25 cellular contexts compared by ENCODE assay signal in genomic region chr19:44345969-44346368, GRCh38. TPM values are rescaled to one million over a fixed set of nuclear protein-coding genes. Genes with fewer than 3 reads are reported as not detected.
DNase-seq lines count a peak whose midpoint lies in the region; ATAC-seq and TF ChIP-seq lines count a peak whose summit lies in the region.
"Had no signal": no experiment of that assay in that cellular context is flagged by ENCODE, and none has a peak within 500 bp of the region (broad histone marks: within the 10 kb centered on the region; RNA-seq: fewer than 3 reads in every experiment).

No MANE protein-coding gene starts in this region.

- no peaks in the 10 kb centered on the region for H3K27me3 ChIP-seq in right cardiac atrium (ENCODE audit: control insufficient read depth, insufficient read depth)
- H3K27me3 ChIP-seq: ascending aorta, heart left ventricle, MG63, neutrophil, Peyer's patch, SJSA1 had no signal

- no peaks in the 10 kb centered on the region for H3K4me1 ChIP-seq in right cardiac atrium (ENCODE audit: control insufficient read depth, insufficient read depth, low read length)
- H3K4me1 ChIP-seq: ascending aorta, Peyer's patch, psoas muscle, SJSA1 had no signal

- H3K27ac ChIP-seq in right cardiac atrium (ENCODE audit: low read length): no peak overlapping the region
- H3K27ac ChIP-seq: ascending aorta, C4-2B, epithelial cell of prostate, heart left ventricle, neutrophil, Peyer's patch, psoas muscle, SJSA1, skin epidermis had no signal

- ATAC-seq in Right ventricle myocardium inferior: peak; percentile 20
- ATAC-seq in right cardiac atrium: no peak
- no peak for ATAC-seq in GM21526 (IDR thresholded peaks at IDR 0.05; ENCODE audit: low FRiP score, unreplicated experiment)
- ATAC-seq in GM18511 (IDR thresholded peaks at IDR 0.05; ENCODE audit: unreplicated experiment): no peak
- no peak for ATAC-seq in HG02759 (IDR thresholded peaks at IDR 0.05; ENCODE audit: unreplicated experiment)
- ATAC-seq: HCT116, psoas muscle, T-cell had no signal

- 69% methylated on average over 4 of the region's 4 CpGs for WGBS in right cardiac atrium

- no peak for TF ChIP-seq CTCF in retinal pigment epithelial cell (conservative IDR thresholded peaks at IDR 0.05; ENCODE audit: low read depth, low read length)

- no peak overlapping the region for H3K4me3 ChIP-seq in right cardiac atrium (ENCODE audit: low read length)
- H3K4me3 ChIP-seq in retinal pigment epithelial cell (ENCODE audit: low read length): no peak overlapping the region
- H3K4me3 ChIP-seq: ascending aorta, heart left ventricle, MG63, Peyer's patch, psoas muscle, SJSA1, skin epidermis had no signal

- intact Hi-C loops in Right ventricle myocardium inferior (cut with DNase I): no loop called here
- intact Hi-C loops in right cardiac atrium (cut with DNase I): no loop called here

- peaks cover 5% of the 10 kb centered on the region for H3K9me3 ChIP-seq in right cardiac atrium (ENCODE audit: control insufficient read depth, low read length)

- DNase-seq in Right ventricle myocardium inferior (ENCODE audit: missing footprints): no peak
- DNase-seq in right cardiac atrium: no peak
- peak; percentile 3 for DNase-seq in NCI-H1694 (lab: John Stamatoyannopoulos, UW)
- DNase-seq in astrocyte of the hippocampus (ENCODE audit: low read depth, low spot score): peak; percentile 84
- peak; percentile 74 for DNase-seq in retinal pigment epithelial cell (ENCODE audit: low read depth)
- DNase-seq: activated CD4-positive, alpha-beta memory T cell treated with anti-CD3 and anti-CD28 coated beads, Interleukin-2, amount 10 ng/mL, durations not matched to agents 7 days and 5 days; activated CD4-positive, CD25-positive, alpha-beta regulatory T cell treated with anti-CD3 and anti-CD28 coated beads, Interleukin-2, amount 50 U/mL, for 72 hours; Calu3; heart left ventricle; MG63; NCI-H146; Peyer's patch; psoas muscle; stimulated activated CD4-positive, alpha-beta T cell treated with anti-CD3 and anti-CD28 coated beads, Interleukin-1b, Interleukin-23, amount 100 ng/mL, for 48 hours; T-cell had no signal

RNA-seq across cellular contexts. Expression of gene ZNF112, which starts 10.5 kb away (rescaled TPM):
- total RNA-seq in Right ventricle myocardium inferior (3.9 TPM), right cardiac atrium (1 to 10 TPM; 5.2 to 7.3 (median 5.9) TPM)
- 2.6 TPM for polyA plus RNA-seq in right cardiac atrium
- total RNA-seq: activated CD4-positive, alpha-beta memory T cell treated with anti-CD3 and anti-CD28 coated beads, Interleukin-2, amount 10 ng/mL, durations not matched to agents 7 days and 5 days had no signal

RNA-seq across cellular contexts. Expression of gene ZNF235, which starts 41.1 kb away (rescaled TPM):
- total RNA-seq in Right ventricle myocardium inferior: 4.2 TPM
- total RNA-seq in right cardiac atrium: 1 to 10 TPM; 5.0 to 5.2 (median 5.1) TPM
- polyA plus RNA-seq in right cardiac atrium: 3.0 TPM

RNA-seq across cellular contexts. Expression of gene ZNF285, which starts 55.4 kb away (rescaled TPM):
- 4.9 TPM for total RNA-seq in Right ventricle myocardium inferior
- 1 to 10 TPM; 2.7 to 5.5 (median 3.9) TPM for total RNA-seq in right cardiac atrium
- polyA plus RNA-seq in right cardiac atrium: 2.2 TPM
- total RNA-seq: ascending aorta had no signal

Comparison
In these comparisons a context has a peak if more than half of its experiments do, and no peak if none do; other contexts are left out.
1. DNase-seq: peak in NCI-H1694 (single experiment), astrocyte of the hippocampus (single experiment) and retinal pigment epithelial cell (single experiment); none in Right ventricle myocardium inferior (single experiment) and right cardiac atrium (0 of 3).